ENCODE assay signal across 16 cellular contexts in the genomic region with DNA sequence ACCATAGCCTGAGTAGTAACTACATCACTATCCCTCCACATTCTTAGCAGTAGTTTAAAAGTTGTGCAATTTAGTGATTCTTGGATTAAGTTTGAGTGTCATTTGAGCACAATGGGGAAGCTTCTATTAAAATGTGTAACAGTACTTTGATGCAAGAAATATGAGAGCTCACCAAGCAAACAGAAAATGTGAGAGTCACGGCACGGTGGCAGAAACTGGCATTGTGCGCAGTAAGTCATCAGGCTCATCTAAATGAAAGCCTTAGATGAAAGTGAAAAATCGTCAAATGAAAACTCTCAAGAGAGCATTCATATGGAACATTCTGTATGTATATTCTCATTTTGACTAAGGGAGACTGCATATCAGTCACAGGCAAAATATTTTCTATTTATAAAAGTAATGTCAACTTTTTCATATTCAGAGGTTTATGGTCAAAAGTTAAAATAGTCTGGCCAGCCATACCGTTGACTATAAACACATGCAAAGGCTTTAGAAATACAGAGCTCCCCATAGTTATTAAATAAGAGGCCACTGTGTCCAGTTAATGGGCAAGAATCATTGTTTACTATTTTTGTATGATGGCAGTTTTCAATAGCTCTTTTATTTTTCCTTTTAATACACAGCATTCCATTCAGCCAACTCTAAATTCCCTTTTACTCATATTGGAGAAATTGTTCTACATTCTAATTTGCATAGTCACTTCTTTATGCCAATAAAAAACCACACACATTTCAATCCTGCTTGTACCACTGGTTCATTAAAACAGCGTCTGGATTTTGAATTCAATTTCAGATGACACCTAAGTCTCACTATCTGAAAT.
DNase-seq lines count a peak whose midpoint lies in the region; ATAC-seq, FAIRE-seq and TF ChIP-seq lines count a peak whose summit lies in the region.
"Had no signal": no experiment of that assay in that cellular context is flagged by ENCODE, and none has a peak within 500 bp of the region (broad histone marks: within the 10 kb centered on the region; RNA-seq: fewer than 3 reads in every experiment).

No MANE protein-coding gene starts in this region.

- TF ChIP-seq CTCF in HFFc6 (IDR thresholded peaks at IDR 0.05) (no peak), pancreas (IDR thresholded peaks at IDR 0.05) (no peak)

- H3K9me3 ChIP-seq in pancreas, result no peaks in the 10 kb centered on the region
- H3K9me3 ChIP-seq: SK-N-SH had no signal

- no peaks in the 10 kb centered on the region for H3K27me3 ChIP-seq in pancreas

- no peaks in the 10 kb centered on the region for H3K36me3 Mint-ChIP-seq in HFFc6 (ENCODE audit: low read depth)
- H3K36me3 Mint-ChIP-seq: CD4-positive, CD25-positive, alpha-beta regulatory T cell had no signal

- peaks cover 19% of the 10 kb centered on the region for H3K4me1 Mint-ChIP-seq in HFFc6 (ENCODE audit: low read depth)
- H3K4me1 Mint-ChIP-seq: CD4-positive, CD25-positive, alpha-beta regulatory T cell had no signal

- FAIRE-seq in pancreas (lab: Jason Lieb, UNC), result no peak
- FAIRE-seq: endothelial cell of umbilical vein had no signal

- 94 to 97% methylated on average over 6 of the region's 6 CpGs for WGBS in pancreas, 2 donors

- peaks cover 2% of the 10 kb centered on the region; the same call in 1 of the 2 replicates for H3K27me3 Mint-ChIP-seq in HFFc6 (ENCODE audit: insufficient read depth)
- H3K27me3 Mint-ChIP-seq: CD4-positive, CD25-positive, alpha-beta regulatory T cell had no signal

- DNase-seq in inferior parietal cortex (ENCODE audit: extremely low spot score) (peak; percentile 48), HFFc6 (no peak), pancreas (no peak), DMS 273 treated with DMSO at 0.1 percent for 48 hours (lab: John Stamatoyannopoulos, UW) (no peak)
- DNase-seq: activated CD8-positive, alpha-beta memory T cell treated with anti-CD3 and anti-CD28 coated beads for 24 hours; aorta; CD4-positive, CD25-positive, alpha-beta regulatory T cell; islet precursor cell; NCI-H446; nucleus accumbens; SK-N-SH had no signal

- no peaks in the 10 kb centered on the region for H3K9me3 Mint-ChIP-seq in HFFc6

- H3K36me3 ChIP-seq in pancreas, result no peaks in the 10 kb centered on the region

- H3K4me3 ChIP-seq in pancreas, result no peak overlapping the region

- no peak overlapping the region for H3K27ac ChIP-seq in pancreas

- no peak overlapping the region for H3K27ac Mint-ChIP-seq in HFFc6

- peaks cover 2 to 16% (median 12%) of the 10 kb centered on the region in 3 donors for H3K4me1 ChIP-seq in pancreas

- intact Hi-C loops in pancreas (cut with DNase I), result no loop called here

- H3K4me3 Mint-ChIP-seq in HFFc6, result no peak overlapping the region
- H3K4me3 Mint-ChIP-seq: CD4-positive, CD25-positive, alpha-beta regulatory T cell had no signal

- peak; percentile 92 for ATAC-seq in GM18867 (IDR thresholded peaks at IDR 0.05; ENCODE audit: unreplicated experiment)
- peak; percentile 75 for ATAC-seq in HG02588 (IDR thresholded peaks at IDR 0.05; ENCODE audit: unreplicated experiment)
- ATAC-seq in HG03442 (IDR thresholded peaks at IDR 0.05; ENCODE audit: unreplicated experiment), result peak; percentile 98
- ATAC-seq in pancreas, result no peak
- ATAC-seq in esophagus mucosa, result no peak

Comparison
In these comparisons a context has a peak if more than half of its experiments do, and no peak if none do; other contexts are left out.
1. ATAC-seq: peak in GM18867 (single experiment), HG02588 (single experiment) and HG03442 (single experiment); none in pancreas (0 of 4) and esophagus mucosa (single experiment).